Comparison of ENCODE assay signal across 8 cellular contexts in genomic region chr20:47493175-47493953, GRCh38. TPM values are rescaled to one million over a fixed set of nuclear protein-coding genes. Genes with fewer than 3 reads are reported as not detected.
DNase-seq lines count a peak whose midpoint lies in the region; ATAC-seq and TF ChIP-seq lines count a peak whose summit lies in the region.

No MANE protein-coding gene starts in this region.

- H3K27me3 ChIP-seq in subcutaneous abdominal adipose tissue (ENCODE audit: control insufficient read depth in 5 of 5, insufficient read depth in 4 of 5, low read length in 5 of 5): no peaks in the 10 kb centered on the region

- H3K9me3 Mint-ChIP-seq in WTC11: 0 out of 2 replicates have a peak, but pooled peaks cover 3% of the 10 kb centered on the region

- POLR2A ChIA-PET in WTC11 (lab: Charles Lee): interaction anchor here (1.4 kb wide), 1 partner anchor 9 kb away, joined by 7 read pairs; the partner anchor contains the start of gene NCOA3

- ATAC-seq in WTC11 (peak; percentile 77), mucosa of descending colon (peak; percentile 85), GM18868 (IDR thresholded peaks at IDR 0.05; ENCODE audit: unreplicated experiment) (no peak)

- peaks cover 24% of the 10 kb centered on the region for H3K4me1 ChIP-seq in mucosa of descending colon (ENCODE audit: low read depth)
- peaks cover 4 to 17% (median 15%) of the 10 kb centered on the region in 5 donors for H3K4me1 ChIP-seq in subcutaneous abdominal adipose tissue (ENCODE audit: control insufficient read depth in 5 of 5, insufficient read depth in 5 of 5, low read length in 5 of 5)

- CTCF ChIA-PET in WTC11 (lab: Charles Lee): interaction anchor here (0.6 to 2.4 kb wide), 6 partner anchors 9 to 288 kb away, joined by 3 to 11 read pairs (median 4); partner anchors contain the start of gene NCOA3

- no peaks in the 10 kb centered on the region for H3K36me3 Mint-ChIP-seq in WTC11

- H3K27ac ChIP-seq in subcutaneous abdominal adipose tissue (ENCODE audit: low read depth, low read length): peak overlapping the region; percentile 20

- intact Hi-C loops in mucosa of descending colon (cut with DNase I, micrococcal nuclease): no loop called here

- no peak overlapping the region for H3K4me3 Mint-ChIP-seq in WTC11

- H3K4me3 ChIP-seq in mucosa of descending colon: no peak overlapping the region
- peak overlapping the region in 1 of 5 donors; percentile 0 for H3K4me3 ChIP-seq in subcutaneous abdominal adipose tissue (ENCODE audit: low read depth in 1 of 5, low read length in 5 of 5)

- no peaks in the 10 kb centered on the region for H3K27me3 Mint-ChIP-seq in WTC11 (ENCODE audit: low read depth)

- no peaks in the 10 kb centered on the region for H3K9me3 ChIP-seq in mucosa of descending colon
- H3K9me3 ChIP-seq in subcutaneous abdominal adipose tissue (ENCODE audit: control insufficient read depth in 5 of 5, low read length in 5 of 5): no peaks in the 10 kb centered on the region

- TF ChIP-seq CTCF in WTC11 (IDR thresholded peaks at IDR 0.05): no peak
- TF ChIP-seq CTCF in mucosa of descending colon (IDR thresholded peaks at IDR 0.05): no peak

- H3K27ac Mint-ChIP-seq in WTC11: no peak overlapping the region; the same call in 1 of the 2 replicates

- peaks cover 13% of the 10 kb centered on the region for H3K4me1 Mint-ChIP-seq in WTC11

- H3K9ac ChIP-seq in subcutaneous abdominal adipose tissue (ENCODE audit: low read length in 5 of 5): peak overlapping the region in 1 of 5 donors; percentile 2

- DNase-seq in NCI-H2107 treated with DMSO at 0.1 percent for 48 hours (lab: John Stamatoyannopoulos, UW; ENCODE audit: unreplicated experiment) (peak; percentile 57), NCI-H2107 (lab: John Stamatoyannopoulos, UW) (no peak), NCI-H2171 treated with DMSO at 0.1 percent for 48 hours (lab: John Stamatoyannopoulos, UW) (peak; percentile 90), WTC11 (ENCODE audit: low spot score) (no peak), dermis blood vessel endothelial cell (peak; percentile 45), mucosa of descending colon (peak; percentile 82 to 97 (median 87))

- no peaks in the 10 kb centered on the region for H3K36me3 ChIP-seq in mucosa of descending colon (ENCODE audit: low read depth)
- no peaks in the 10 kb centered on the region for H3K36me3 ChIP-seq in subcutaneous abdominal adipose tissue (ENCODE audit: control insufficient read depth in 5 of 5, insufficient read depth in 5 of 5, low read length in 5 of 5)

TF ChIP-seq in WTC11, 78 proteins besides CTCF, POLR2A, EP300 and RAD21:
- no peak for TF ChIP-seq ZNF121 (CRISPR knock-in tag; IDR thresholded peaks at IDR 0.05)
- TF ChIP-seq FOXJ3 (CRISPR knock-in tag; IDR thresholded peaks at IDR 0.05; ENCODE audit: borderline replicate concordance): no peak
- TF ChIP-seq RELA (CRISPR knock-in tag; IDR thresholded peaks at IDR 0.05; ENCODE audit: borderline replicate concordance): no peak
- no peak for TF ChIP-seq USF1 (CRISPR knock-in tag; IDR thresholded peaks at IDR 0.05)
- no peak for TF ChIP-seq MXD4 (CRISPR knock-in tag; IDR thresholded peaks at IDR 0.05; ENCODE audit: borderline replicate concordance)
- TF ChIP-seq ATF2 (CRISPR knock-in tag; IDR thresholded peaks at IDR 0.05; ENCODE audit: borderline replicate concordance, low read depth): no peak
- no peak for TF ChIP-seq GTF2I (CRISPR knock-in tag; conservative IDR thresholded peaks at IDR 0.05)
- TF ChIP-seq ZNF232 (CRISPR knock-in tag; IDR thresholded peaks at IDR 0.05): no peak
- no peak for TF ChIP-seq ZNF671 (CRISPR knock-in tag; IDR thresholded peaks at IDR 0.05)
- TF ChIP-seq CREB1 (CRISPR knock-in tag; IDR thresholded peaks at IDR 0.05): no peak
- TF ChIP-seq NFE2L1 (CRISPR knock-in tag; IDR thresholded peaks at IDR 0.05): no peak
- TF ChIP-seq ZNF512 (CRISPR knock-in tag; IDR thresholded peaks at IDR 0.05; ENCODE audit: borderline replicate concordance): no peak
- no peak for TF ChIP-seq ETV6 (CRISPR knock-in tag; IDR thresholded peaks at IDR 0.05)
- no peak for TF ChIP-seq ZNF219 (CRISPR knock-in tag; IDR thresholded peaks at IDR 0.05; ENCODE audit: borderline replicate concordance)
- TF ChIP-seq TCF7 (CRISPR knock-in tag; IDR thresholded peaks at IDR 0.05; ENCODE audit: low read depth): no peak
- TF ChIP-seq EMX1 (CRISPR knock-in tag; IDR thresholded peaks at IDR 0.05): no peak
- TF ChIP-seq CREM (CRISPR knock-in tag; IDR thresholded peaks at IDR 0.05): no peak
- TF ChIP-seq GRHL2 (CRISPR knock-in tag; IDR thresholded peaks at IDR 0.05; ENCODE audit: insufficient replicate concordance, severe bottlenecking): no peak
- TF ChIP-seq E2F1 (CRISPR knock-in tag; IDR thresholded peaks at IDR 0.05): no peak
- TF ChIP-seq AR (CRISPR knock-in tag; IDR thresholded peaks at IDR 0.05): no peak
TF ChIP-seq in WTC11: peak in this region for 0.

RNA-seq across cellular contexts. Expression of gene NCOA3, which starts 8.3 kb away (rescaled TPM):
- 20.2 to 25.2 TPM (median 21.5 TPM) in 3 replicates for total RNA-seq in WTC11 (2021)
- 35.1 and 47.9 TPM in 2 replicates for total RNA-seq in dermis blood vessel endothelial cell
- 10 to 100 TPM; 22.8 to 28.8 (median 24.7) TPM for total RNA-seq in mucosa of descending colon

Comparison
In these comparisons a context has a peak if more than half of its experiments do, and no peak if none do; other contexts are left out.
1. DNase-seq: peak in NCI-H2107 treated with DMSO at 0.1 percent for 48 hours (single experiment), NCI-H2171 treated with DMSO at 0.1 percent for 48 hours (single experiment), dermis blood vessel endothelial cell (single experiment) and mucosa of descending colon (3 of 3); none in NCI-H2107 (single experiment) and WTC11 (single experiment).